30 cellular contexts compared by ENCODE assay signal in the genomic region with DNA sequence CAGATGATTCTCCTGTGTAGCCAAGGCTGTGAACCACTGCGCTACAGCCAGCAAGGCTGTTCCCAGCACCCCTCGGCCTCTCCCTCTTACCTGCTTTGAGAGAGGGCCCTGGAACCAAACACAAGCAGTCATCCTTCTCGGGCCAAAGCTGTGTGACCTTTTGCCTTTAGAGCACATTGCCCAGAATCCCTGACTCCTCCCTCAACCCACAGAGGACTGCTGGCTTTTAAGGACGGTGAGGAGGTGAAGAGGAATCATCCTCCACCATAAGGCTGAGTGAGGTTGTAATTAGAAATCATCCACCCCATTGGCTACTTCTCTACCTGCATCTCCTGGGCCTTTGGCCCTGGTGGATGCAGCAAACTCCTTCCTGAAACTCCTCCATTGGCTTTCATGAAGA.
"Had no signal": no experiment of that assay in that cellular context is flagged by ENCODE, and none has a peak within 500 bp of the region (broad histone marks: within the 10 kb centered on the region; RNA-seq: fewer than 3 reads in every experiment).

No MANE protein-coding gene starts in this region.

- H3K27ac ChIP-seq: ascending aorta, cardiac muscle cell, VCaP had no signal

- FAIRE-seq: TTC549 had no signal

- ATAC-seq: activated CD8-positive, alpha-beta T cell treated with anti-CD3 and anti-CD28 coated beads for 36 hours; activated naive CD8-positive, alpha-beta T cell treated with anti-CD3 and anti-CD28 coated beads, Interleukin-2, amount 50 U/mL, for 24 hours; activated T-cell treated with anti-CD3 and anti-CD28 coated beads, Interleukin-2, amount 50 U/mL, for 4 hours; activated T-cell treated with anti-CD3 and anti-CD28 coated beads, Interleukin-2, amount 50 U/mL, for 72 hours; activated T-helper 17 cell treated with anti-CD3 and anti-CD28 coated beads, Interleukin-2, amount 50 U/mL, for 72 hours had no signal

- H3K4me3 ChIP-seq: ascending aorta, cardiac muscle cell had no signal

- DNase-seq: activated B cell treated with CpG ODN at 0.5 μM for 24 hours; activated CD4-positive, alpha-beta memory T cell treated with anti-CD3 and anti-CD28 coated beads for 36 hours; activated CD4-positive, alpha-beta T cell treated with anti-CD3 and anti-CD28 coated beads for 4 hours; activated CD4-positive, alpha-beta T cell treated with anti-CD3 and anti-CD28 coated beads, Interleukin-2, amount 10 ng/mL, durations not matched to agents 24 days and 14 days; activated CD4-positive, alpha-beta T cell treated with anti-CD3 and anti-CD28 coated beads, Interleukin-2, amount 50 U/mL, for 1 hour; activated CD4-positive, alpha-beta T cell treated with anti-CD3 and anti-CD28 coated beads, Interleukin-2, amount 50 U/mL, for 4 hours; activated CD4-positive, CD25-positive, alpha-beta regulatory T cell treated with anti-CD3 and anti-CD28 coated beads, Interleukin-2, amount 50 U/mL, for 72 hours; activated CD8-positive, alpha-beta memory T cell treated with anti-CD3 and anti-CD28 coated beads, Interleukin-2, amount 50 U/mL, for 4 hours; activated CD8-positive, alpha-beta T cell treated with anti-CD3 and anti-CD28 coated beads for 36 hours; activated gamma-delta T cell; activated naive CD4-positive, alpha-beta T cell treated with anti-CD3 and anti-CD28 coated beads, Interleukin-2, amount 10 ng/mL, durations not matched to agents 7 days and 5 days; activated naive CD4-positive, alpha-beta T cell treated with Interleukin-2 at 50 U/mL for 16 hours; activated naive CD8-positive, alpha-beta T cell treated with anti-CD3 and anti-CD28 coated beads, Interleukin-2, amount 10 ng/mL, durations not matched to agents 7 days and 5 days; activated naive CD8-positive, alpha-beta T cell treated with anti-CD3 and anti-CD28 coated beads, Interleukin-2, amount 50 U/mL, for 24 hours; activated T-cell treated with anti-CD3 and anti-CD28 coated beads for 4 hours; activated T-cell treated with anti-CD3 and anti-CD28 coated beads, Interleukin-2, amount 50 U/mL, for 1 hour; activated T-cell treated with anti-CD3 and anti-CD28 coated beads, Interleukin-2, amount 50 U/mL, for 4 hours; activated T-cell treated with anti-CD3 and anti-CD28 coated beads, Interleukin-2, amount 50 U/mL, for 72 hours; amygdala; anterior cingulate cortex; caudate nucleus; cerebellar nuclear complex; T-helper 1 cell; T-helper 2 cell; T-helper 9 cell had no signal

- H3K27me3 ChIP-seq: ascending aorta had no signal

- H3K9me3 ChIP-seq: ascending aorta had no signal

- H3K4me1 ChIP-seq: ascending aorta had no signal

- H3K36me3 ChIP-seq: ascending aorta, cardiac muscle cell had no signal
